ENCODE assay signal across 8 cellular contexts in the genomic region with DNA sequence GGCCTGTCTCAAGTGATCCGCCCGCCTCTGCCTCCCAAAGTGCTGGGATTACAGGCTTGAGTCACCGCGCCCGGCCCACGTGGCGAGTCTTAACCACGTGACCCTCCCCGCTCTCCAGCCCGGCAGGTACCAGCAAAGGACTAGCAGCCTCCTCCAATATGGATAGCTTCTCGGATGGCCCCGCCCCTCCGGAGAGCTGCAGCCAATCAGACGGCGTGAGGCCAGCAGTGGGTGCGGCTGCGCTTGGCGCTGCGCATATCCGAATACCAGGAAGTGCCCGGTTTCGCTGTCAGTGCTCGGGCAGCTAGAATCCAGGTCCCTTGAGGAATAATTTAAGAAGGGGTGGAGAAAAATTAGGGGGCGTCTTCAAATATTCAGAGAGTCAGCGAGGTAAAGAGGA. TPM values are rescaled to one million over a fixed set of nuclear protein-coding genes. Genes with fewer than 3 reads are reported as not detected.
A peak's percentile ranks its signal among the peaks of the same experiment; 100 is the strongest.
DNase-seq lines count a peak whose midpoint lies in the region; ATAC-seq and TF ChIP-seq lines count a peak whose summit lies in the region.

No MANE protein-coding gene starts in this region.

- H3K4me3 ChIP-seq in GM23338 (peak overlapping the region; percentile 44), endodermal cell (ENCODE audit: low read length) (no peak overlapping the region)

- H3K27me3 ChIP-seq in GM23338 (ENCODE audit: insufficient read depth): no peaks in the 10 kb centered on the region
- H3K27me3 ChIP-seq in endodermal cell (ENCODE audit: control insufficient read depth, insufficient read depth, low read length, poor library complexity, severe bottlenecking): no peaks in the 10 kb centered on the region

- H4K20me1 ChIP-seq in GM23338 (replicated peaks; ENCODE audit: insufficient read depth): no peaks in the 10 kb centered on the region

- H3K4me1 Mint-ChIP-seq in GM23338 (no peaks in the 10 kb centered on the region), endodermal cell (no peaks in the 10 kb centered on the region)

- H3K36me3 Mint-ChIP-seq in GM23338 (ENCODE audit: low read depth): no peaks in the 10 kb centered on the region
- H3K36me3 Mint-ChIP-seq in endodermal cell (ENCODE audit: low read depth): no peaks in the 10 kb centered on the region

- peak; percentile 43 for DNase-seq in DMS53 treated with DMSO at 0.1 percent for 48 hours (lab: John Stamatoyannopoulos, UW; ENCODE audit: unreplicated experiment)
- DNase-seq in GM23338 (ENCODE audit: low spot score): peak; percentile 98
- peak; percentile 92 for DNase-seq in NCI-H2171 treated with DMSO at 0.1 percent for 48 hours (lab: John Stamatoyannopoulos, UW)
- DNase-seq in activated CD8-positive, alpha-beta memory T cell treated with anti-CD3 and anti-CD28 coated beads for 4 hours (ENCODE audit: low read depth in 2 of 2): peak; percentile 76 to 88
- peak; percentile 97 for DNase-seq in endodermal cell
- DNase-seq in midbrain (lab: John Stamatoyannopoulos, UW): peak; percentile 90
- peak; percentile 82 for DNase-seq in stimulated activated CD8-positive, alpha-beta memory T cell treated with anti-CD3 and anti-CD28 coated beads, Interleukin-15, amount 100 ng/mL, for 1 hour (ENCODE audit: low read depth)
- DNase-seq in cortex of kidney (lab: John Stamatoyannopoulos, UW): no peak

- H3K36me3 ChIP-seq in GM23338 (ENCODE audit: insufficient read depth) (no peaks in the 10 kb centered on the region), endodermal cell (ENCODE audit: control insufficient read depth, insufficient read depth, low read length) (no peaks in the 10 kb centered on the region)

- peaks cover 12% of the 10 kb centered on the region for H3K27me3 Mint-ChIP-seq in GM23338 (ENCODE audit: insufficient read depth, low read depth, poor library complexity)
- H3K27me3 Mint-ChIP-seq in endodermal cell (ENCODE audit: insufficient read depth): peaks cover 7% of the 10 kb centered on the region

- H3K27ac Mint-ChIP-seq in GM23338 (no peak overlapping the region), endodermal cell (no peak overlapping the region)

- no peaks in the 10 kb centered on the region for H3F3A ChIP-seq in GM23338 (replicated peaks; ENCODE audit: low read depth)

- peak overlapping the region; percentile 66 for H3K4me3 Mint-ChIP-seq in GM23338
- H3K4me3 Mint-ChIP-seq in endodermal cell: peak overlapping the region; percentile 60

- WGBS in endodermal cell (ENCODE audit: insufficient coverage in 1 of 2, insufficient read length in 1 of 2), 2 experiments: 85 to 91% methylated on average over 17 to 25 of the region's 25 CpGs

- H3K9me3 ChIP-seq in endodermal cell (ENCODE audit: control insufficient read depth, low read length): no peaks in the 10 kb centered on the region

- H3K27ac ChIP-seq in GM23338 (ENCODE audit: low read depth) (no peak overlapping the region), endodermal cell (ENCODE audit: low read depth, low read length) (no peak overlapping the region)

- no peak overlapping the region for H3K9ac ChIP-seq in endodermal cell (ENCODE audit: extremely low read depth, low read length, poor library complexity, severe bottlenecking)

- no peak overlapping the region for H2AFZ ChIP-seq in GM23338

- peak; percentile 100 for ATAC-seq in GM23338

- TF ChIP-seq CTCF in GM23338 (conservative IDR thresholded peaks at IDR 0.05; ENCODE audit: low read depth in 2 of 2) (no peak), endodermal cell (conservative IDR thresholded peaks at IDR 0.05) (no peak)

- H3K9me3 Mint-ChIP-seq in GM23338: no peaks in the 10 kb centered on the region; the same call in 2 of the 3 replicates
- H3K9me3 Mint-ChIP-seq in endodermal cell: peaks cover 4% of the 10 kb centered on the region

- H3K9me2 ChIP-seq in GM23338 (ENCODE audit: insufficient read depth): peaks cover 3% of the 10 kb centered on the region; the same call in 1 of the 2 replicates

- no peaks in the 10 kb centered on the region for H3K79me2 ChIP-seq in GM23338 (replicated peaks; ENCODE audit: insufficient read depth)

- H3K4me1 ChIP-seq in GM23338 (ENCODE audit: insufficient read depth) (no peaks in the 10 kb centered on the region), endodermal cell (ENCODE audit: control insufficient read depth, insufficient read depth, low read length) (no peaks in the 10 kb centered on the region)

- H3K4me2 ChIP-seq in GM23338: peak overlapping the region; percentile 76

TF ChIP-seq in GM23338, 12 proteins besides CTCF, POLR2A, EP300 and RAD21 (continues in another document):
- no peak for TF ChIP-seq ETS1 (IDR thresholded peaks at IDR 0.05)
- TF ChIP-seq ZNF462 (CRISPR knock-in tag; IDR thresholded peaks at IDR 0.05): no peak
- TF ChIP-seq EZH2 (IDR thresholded peaks at IDR 0.05; ENCODE audit: low read depth, unreplicated experiment): no peak
- no peak for TF ChIP-seq CREB1 (CRISPR knock-in tag; IDR thresholded peaks at IDR 0.05; ENCODE audit: low read depth)

RNA-seq across cellular contexts. Expression of gene PISD, which starts 14.7 kb away (rescaled TPM):
- total RNA-seq in GM23338 (2014; rRNA removed; shearing (Covaris generic)): 51.6 and 54.5 TPM in 2 replicates
- polyA plus RNA-seq in GM23338 (2016; fragmentation: Nextera tagmentation; extraction: Ambion mirVana): 40.7 and 43.1 TPM in 2 replicates
- 10 to 100 TPM; 39.1 to 43.4 TPM for total RNA-seq in endodermal cell
- polyA plus RNA-seq in endodermal cell (2013, experiment 1 of 2): 29.2 TPM
- polyA plus RNA-seq in endodermal cell (2013, experiment 2 of 2): 28.1 TPM
